ENCODE assay signal across 11 cellular contexts in genomic region chr1:8154621-8155052, GRCh38.
DNase-seq lines count a peak whose midpoint lies in the region; ATAC-seq and TF ChIP-seq lines count a peak whose summit lies in the region.
"Had no signal": no experiment of that assay in that cellular context is flagged by ENCODE, and none has a peak within 500 bp of the region (broad histone marks: within the 10 kb centered on the region; RNA-seq: fewer than 3 reads in every experiment).

No MANE protein-coding gene starts in this region.

- H3K27me3 ChIP-seq in SK-N-SH (ENCODE audit: insufficient read depth) (no peaks in the 10 kb centered on the region), SJCRH30 (no peaks in the 10 kb centered on the region), hepatocyte (no peaks in the 10 kb centered on the region), thymus (ENCODE audit: control insufficient read depth, insufficient read depth) (peaks cover 26% of the 10 kb centered on the region)

- H3K9me3 ChIP-seq in SK-N-SH (no peaks in the 10 kb centered on the region), SJCRH30 (replicated peaks) (peaks cover 4% of the 10 kb centered on the region; the same call in 1 of the 2 replicates), hepatocyte (ENCODE audit: low read depth) (no peaks in the 10 kb centered on the region), thymus (ENCODE audit: control insufficient read depth) (peaks cover 1% of the 10 kb centered on the region)
- H3K9me3 ChIP-seq: thoracic aorta had no signal

- H3K36me3 ChIP-seq in SK-N-SH (replicated peaks in 1 of 2; ENCODE audit: control insufficient read depth in 1 of 2, insufficient read depth in 2 of 2, low read length in 1 of 2) (no peaks in the 10 kb centered on the region), SJCRH30 (no peaks in the 10 kb centered on the region), hepatocyte (replicated peaks; ENCODE audit: insufficient read depth, low read depth) (no peaks in the 10 kb centered on the region), thymus (ENCODE audit: control insufficient read depth, insufficient read depth) (no peaks in the 10 kb centered on the region)
- H3K36me3 ChIP-seq: thoracic aorta had no signal

- ATAC-seq in SK-N-SH treated with all-trans-retinoic acid at 6 μM for 48 hours, result no peak

- no peaks in the 10 kb centered on the region for H3K9me2 ChIP-seq in SK-N-SH
- no peaks in the 10 kb centered on the region for H3K9me2 ChIP-seq in hepatocyte (replicated peaks; ENCODE audit: insufficient read depth)

- no peak for DNase-seq in SK-N-SH
- peak; percentile 84 to 91 for DNase-seq in SJCRH30
- DNase-seq in hepatocyte (ENCODE audit: low spot score), result peak; percentile 77
- no peak for DNase-seq in NCI-H2171 (lab: John Stamatoyannopoulos, UW)
- no peak for DNase-seq in NAMALWA (ENCODE audit: low spot score)
- no peak for DNase-seq in Kasumi-1 (lab: John Stamatoyannopoulos, UW)
- DNase-seq: activated CD8-positive, alpha-beta memory T cell treated with anti-CD3 and anti-CD28 coated beads, Interleukin-2, amount 50 U/mL, for 48 hours; left cardiac atrium had no signal

- no peak overlapping the region for H2AFZ ChIP-seq in SK-N-SH (ENCODE audit: low read depth)
- H2AFZ ChIP-seq in hepatocyte, result no peak overlapping the region

- CTCF ChIA-PET in SK-N-SH (lab: Yijun Ruan, JAX), result interaction anchor here (0.7 to 1.0 kb wide), 3 partner anchors 15 to 835 kb away, joined by 3 to 4 read pairs (median 3); no protein-coding TSS in a partner anchor

- TF ChIP-seq CTCF in SK-N-SH (IDR thresholded peaks at IDR 0.05) (no peak), hepatocyte (IDR thresholded peaks at IDR 0.05; ENCODE audit: poor library complexity) (no peak)

- H4K20me1 ChIP-seq in SK-N-SH (ENCODE audit: insufficient read depth) (no peaks in the 10 kb centered on the region), hepatocyte (ENCODE audit: insufficient read depth, poor library complexity, severe bottlenecking) (no peaks in the 10 kb centered on the region)

- H3K79me2 ChIP-seq in SK-N-SH (ENCODE audit: insufficient read depth), result no peaks in the 10 kb centered on the region
- H3K79me2 ChIP-seq in hepatocyte, result no peaks in the 10 kb centered on the region

- POLR2A ChIA-PET in SK-N-SH (lab: Yijun Ruan, JAX), result no interaction called here

- H3K27ac ChIP-seq in SK-N-SH (ENCODE audit: low read depth in 2 of 2, low read length in 1 of 2) (no peak overlapping the region), SJCRH30 (peak overlapping the region; percentile 50), hepatocyte (peak overlapping the region; percentile 76), thymus (ENCODE audit: low read depth) (peak overlapping the region; percentile 52)
- H3K27ac ChIP-seq: thoracic aorta had no signal

- H3K4me2 ChIP-seq in SK-N-SH, result no peak overlapping the region
- peak overlapping the region; percentile 24 for H3K4me2 ChIP-seq in hepatocyte

- H3K9ac ChIP-seq in SK-N-SH, result no peak overlapping the region

- H3K4me3 ChIP-seq in SK-N-SH (ENCODE audit: low read depth in 2 of 2, low read length in 1 of 2) (no peak overlapping the region), SJCRH30 (peak overlapping the region; percentile 8), hepatocyte (no peak overlapping the region), thymus (ENCODE audit: low read length) (no peak overlapping the region)
- H3K4me3 ChIP-seq: thoracic aorta had no signal

- no peak for TF ChIP-seq RAD21 in SK-N-SH (IDR thresholded peaks at IDR 0.05; ENCODE audit: low read length)

- no peaks in the 10 kb centered on the region for H3K4me1 ChIP-seq in SK-N-SH (ENCODE audit: control insufficient read depth in 1 of 2, insufficient read depth in 2 of 2, low read depth in 1 of 2, low read length in 1 of 2)
- H3K4me1 ChIP-seq in SJCRH30, result peaks cover 20% of the 10 kb centered on the region
- peaks cover 4% of the 10 kb centered on the region for H3K4me1 ChIP-seq in hepatocyte (ENCODE audit: insufficient read depth)
- peaks cover 9% of the 10 kb centered on the region for H3K4me1 ChIP-seq in thymus (ENCODE audit: control insufficient read depth, insufficient read depth, low read length)

- no peak for TF ChIP-seq EP300 in SK-N-SH (IDR thresholded peaks at IDR 0.05; ENCODE audit: borderline replicate concordance in 1 of 2, low read depth in 1 of 2, low read length in 1 of 2)

- H3F3A ChIP-seq in SK-N-SH (replicated peaks; ENCODE audit: insufficient read depth), result no peaks in the 10 kb centered on the region

- WGBS in SK-N-SH (ENCODE audit: low lambda C conversion rate), result 64% methylated on average over 14 of the region's 15 CpGs
- WGBS in hepatocyte (ENCODE audit: low lambda C conversion rate, missing lambda C conversion rate), result 14% methylated on average over 15 of the region's 15 CpGs
- WGBS in thymus, result 52% methylated on average over 15 of the region's 15 CpGs

TF ChIP-seq in SK-N-SH, 30 proteins besides CTCF, POLR2A, EP300 and RAD21:
- no peak for TF ChIP-seq YY1 (IDR thresholded peaks at IDR 0.05; ENCODE audit: low read depth)
- TF ChIP-seq IRF3 (IDR thresholded peaks at IDR 0.05; ENCODE audit: low read depth, low read length), result no peak
- no peak for TF ChIP-seq FOXJ3 (CRISPR knock-in tag; IDR thresholded peaks at IDR 0.05)
- TF ChIP-seq PBX3 (IDR thresholded peaks at IDR 0.05), result peak; percentile 53
- no peak for TF ChIP-seq SIN3A (IDR thresholded peaks at IDR 0.05; ENCODE audit: borderline replicate concordance, low read depth, low read length)
- no peak for TF ChIP-seq GABPA (IDR thresholded peaks at IDR 0.05; ENCODE audit: low read depth)

TF ChIP-seq in SK-N-SH treated with all-trans-retinoic acid at 6 μM for 48 hours, 23 proteins besides CTCF, POLR2A, EP300 and RAD21:
- no peak for TF ChIP-seq ZNF565 (CRISPR knock-in tag; conservative IDR thresholded peaks at IDR 0.05; ENCODE audit: low read depth)
- TF ChIP-seq ESRRG (CRISPR knock-in tag; IDR thresholded peaks at IDR 0.05), result no peak
- no peak for TF ChIP-seq TOX (CRISPR knock-in tag; IDR thresholded peaks at IDR 0.05; ENCODE audit: borderline replicate concordance)
- no peak for TF ChIP-seq BACH2 (CRISPR knock-in tag; IDR thresholded peaks at IDR 0.05; ENCODE audit: borderline replicate concordance)
- no peak for TF ChIP-seq ISL1 (CRISPR knock-in tag; IDR thresholded peaks at IDR 0.05)
- TF ChIP-seq POU6F1 (CRISPR knock-in tag; IDR thresholded peaks at IDR 0.05; ENCODE audit: borderline replicate concordance, low read depth), result no peak

Comparison
In these comparisons a context has a peak if more than half of its experiments do, and no peak if none do; other contexts are left out.
1. DNase-seq: peak in SJCRH30 (2 of 2) and hepatocyte (single experiment); none in SK-N-SH (single experiment), NCI-H2171 (single experiment), NAMALWA (single experiment) and Kasumi-1 (0 of 2).
2. H3K27ac ChIP-seq: peak in SJCRH30 (single experiment), hepatocyte (single experiment) and thymus (single experiment); none in SK-N-SH (0 of 2).